ENCODE assay signal across 22 cellular contexts in the genomic region with DNA sequence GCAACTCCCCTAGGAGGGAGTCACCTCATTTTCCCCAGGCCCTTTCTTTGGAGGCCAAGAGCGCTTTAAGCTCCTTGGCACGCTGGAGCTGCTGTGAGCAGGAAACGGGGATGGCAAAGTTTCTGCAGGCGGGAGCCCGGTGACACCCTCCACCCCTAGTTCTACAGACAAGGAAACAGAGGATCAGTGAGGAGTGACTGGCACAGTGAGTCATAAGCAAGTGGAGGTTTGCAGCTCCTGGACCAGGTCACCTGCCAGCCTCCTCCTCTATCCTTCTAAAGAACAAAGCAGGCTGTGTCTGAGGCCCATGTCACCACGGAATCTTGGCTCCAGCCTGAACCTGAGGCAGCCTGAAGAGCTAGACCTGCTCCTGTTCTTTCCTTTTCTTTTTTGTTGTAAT.
DNase-seq lines count a peak whose midpoint lies in the region; ATAC-seq and TF ChIP-seq lines count a peak whose summit lies in the region.
"Had no signal": no experiment of that assay in that cellular context is flagged by ENCODE, and none has a peak within 500 bp of the region (broad histone marks: within the 10 kb centered on the region; RNA-seq: fewer than 3 reads in every experiment).

No MANE protein-coding gene starts in this region.

- in situ Hi-C loops in ACHN (cut with HindIII; ENCODE audit: low pct_ligation_motif_present, low pct_unique_long_range_greater_than_20kb, low sequenced_read_pairs): no loop called here

- no peak overlapping the region for H3K4me3 ChIP-seq in kidney epithelial cell (ENCODE audit: low read depth, low read length)
- H3K4me3 ChIP-seq: esophagus muscularis mucosa, gastroesophageal sphincter, K562 had no signal

- H3K27me3 ChIP-seq in kidney epithelial cell (ENCODE audit: control insufficient read depth, insufficient read depth, low read length): no peaks in the 10 kb centered on the region

- no peak for TF ChIP-seq CTCF in kidney epithelial cell (IDR thresholded peaks at IDR 0.05; ENCODE audit: insufficient read depth, low read length, poor library complexity, severe bottlenecking)

- no peak for ATAC-seq in GM21526 (IDR thresholded peaks at IDR 0.05; ENCODE audit: low FRiP score, unreplicated experiment)
- ATAC-seq: activated T-cell treated with anti-CD3 and anti-CD28 coated beads, Interleukin-2, amount 50 U/mL, for 72 hours; gastroesophageal sphincter; K562; sciatic nerve had no signal

- DNase-seq in ACHN: peak; percentile 43
- DNase-seq in M059J (ENCODE audit: low read depth): peak; percentile 67
- DNase-seq in astrocyte of the hippocampus (ENCODE audit: low read depth, low spot score): peak; percentile 5
- DNase-seq in kidney epithelial cell (ENCODE audit: low read depth): peak; percentile 4
- DNase-seq in retina: no peak
- DNase-seq in activated CD4-positive, CD25-positive, alpha-beta regulatory T cell treated with anti-CD3 and anti-CD28 coated beads, Interleukin-2, amount 50 U/mL, for 72 hours: no peak
- no peak for DNase-seq in T-helper 9 cell
- DNase-seq: activated naive CD4-positive, alpha-beta T cell treated with anti-CD3 and anti-CD28 coated beads, Interleukin-2, amount 10 ng/mL, durations not matched to agents 7 days and 5 days; activated T-cell treated with anti-CD3 and anti-CD28 coated beads, Interleukin-2, amount 50 U/mL, for 72 hours; aorta; cerebellar nuclear complex; GF-D8; naive B cell; NCI-H1048; NCI-H748 treated with DMSO at 0.1 percent for 48 hours; occipital lobe; stimulated activated CD4-positive, alpha-beta T cell treated with anti-CD3 and anti-CD28 coated beads, Interleukin-15, amount 100 ng/mL, for 24 hours had no signal

- H3K36me3 ChIP-seq in kidney epithelial cell (ENCODE audit: control insufficient read depth, insufficient read depth, low read length): no peaks in the 10 kb centered on the region
- H3K36me3 ChIP-seq: esophagus muscularis mucosa, gastroesophageal sphincter had no signal

Comparison
In these comparisons a context has a peak if more than half of its experiments do, and no peak if none do; other contexts are left out.
1. DNase-seq: peak in ACHN (single experiment), M059J (single experiment), astrocyte of the hippocampus (single experiment) and kidney epithelial cell (single experiment); none in retina (single experiment), activated CD4-positive, CD25-positive, alpha-beta regulatory T cell treated with anti-CD3 and anti-CD28 coated beads, Interleukin-2, amount 50 U/mL, for 72 hours (single experiment) and T-helper 9 cell (single experiment).